ENCODE assay signal across 10 cellular contexts in genomic region chr4:145218251-145218650, GRCh38. TPM values are rescaled to one million over a fixed set of nuclear protein-coding genes. Genes with fewer than 3 reads are reported as not detected.
A peak's percentile ranks its signal among the peaks of the same experiment; 100 is the strongest.
DNase-seq lines count a peak whose midpoint lies in the region; ATAC-seq and TF ChIP-seq lines count a peak whose summit lies in the region.
"Had no signal": no experiment of that assay in that cellular context is flagged by ENCODE, and none has a peak within 500 bp of the region (broad histone marks: within the 10 kb centered on the region; RNA-seq: fewer than 3 reads in every experiment).

No MANE protein-coding gene starts in this region.

- peaks cover 14% of the 10 kb centered on the region for H3K27me3 Mint-ChIP-seq in stimulated activated naive CD8-positive, alpha-beta T cell treated with anti-CD3 and anti-CD28 coated beads, Interleukin-15, amount 100 ng/mL, for 72 hours
- no peaks in the 10 kb centered on the region for H3K27me3 Mint-ChIP-seq in type B pancreatic cell

- H3K4me3 Mint-ChIP-seq in stimulated activated naive CD8-positive, alpha-beta T cell treated with anti-CD3 and anti-CD28 coated beads, Interleukin-15, amount 100 ng/mL, for 72 hours, result no peak overlapping the region
- H3K4me3 Mint-ChIP-seq in type B pancreatic cell, result no peak overlapping the region
- H3K4me3 Mint-ChIP-seq: activated naive CD8-positive, alpha-beta T cell had no signal

- ATAC-seq in GM19035 (IDR thresholded peaks at IDR 0.05; ENCODE audit: unreplicated experiment) (peak; percentile 93), HG02588 (IDR thresholded peaks at IDR 0.05; ENCODE audit: unreplicated experiment) (peak; percentile 95), HG03520 (IDR thresholded peaks at IDR 0.05; ENCODE audit: unreplicated experiment) (peak; percentile 91)
- no peak for ATAC-seq in stimulated activated naive CD8-positive, alpha-beta T cell treated with anti-CD3 and anti-CD28 coated beads, Interleukin-15, amount 100 ng/mL, for 72 hours
- ATAC-seq: lower lobe of right lung had no signal

- peak; percentile 80 for DNase-seq in myocyte (ENCODE audit: low read depth)
- DNase-seq in stimulated activated naive CD4-positive, alpha-beta T cell (lab: John Stamatoyannopoulos, UW), result no peak
- DNase-seq in stimulated activated naive CD8-positive, alpha-beta T cell treated with anti-CD3 and anti-CD28 coated beads, Interleukin-15, amount 100 ng/mL, for 72 hours, result no peak
- DNase-seq in amniotic stem cell (lab: John Stamatoyannopoulos, UW), result no peak
- DNase-seq in type B pancreatic cell (ENCODE audit: extremely low spot score, unreplicated experiment), result no peak
- DNase-seq: lower lobe of right lung had no signal

- no peaks in the 10 kb centered on the region for H3K4me1 Mint-ChIP-seq in stimulated activated naive CD8-positive, alpha-beta T cell treated with anti-CD3 and anti-CD28 coated beads, Interleukin-15, amount 100 ng/mL, for 72 hours
- H3K4me1 Mint-ChIP-seq in type B pancreatic cell (ENCODE audit: unreplicated experiment), result no peaks in the 10 kb centered on the region

- no peaks in the 10 kb centered on the region for H3K36me3 Mint-ChIP-seq in type B pancreatic cell
- H3K36me3 Mint-ChIP-seq: activated naive CD8-positive, alpha-beta T cell had no signal

- peak overlapping the region in 1 of 2 donors; percentile 47 for H3K27ac Mint-ChIP-seq in stimulated activated naive CD8-positive, alpha-beta T cell treated with anti-CD3 and anti-CD28 coated beads, Interleukin-15, amount 100 ng/mL, for 72 hours
- H3K27ac Mint-ChIP-seq in type B pancreatic cell, result no peak overlapping the region
- H3K27ac Mint-ChIP-seq: activated naive CD8-positive, alpha-beta T cell had no signal

- no peak for TF ChIP-seq CTCF in type B pancreatic cell (conservative IDR thresholded peaks at IDR 0.05)

- no peaks in the 10 kb centered on the region for H3K9me3 Mint-ChIP-seq in stimulated activated naive CD8-positive, alpha-beta T cell treated with anti-CD3 and anti-CD28 coated beads, Interleukin-15, amount 100 ng/mL, for 72 hours
- no peaks in the 10 kb centered on the region for H3K9me3 Mint-ChIP-seq in type B pancreatic cell

RNA-seq across cellular contexts. Expression of gene OTUD4, which starts 37.9 kb away (rescaled TPM):
- total RNA-seq in myocyte, result 53.5 and 81.4 TPM in 2 replicates
- polyA plus RNA-seq in myocyte (2012), result 16.6 TPM
- 38.8 and 39.0 TPM in 2 replicates for total RNA-seq in type B pancreatic cell (ENCODE audit: low replicate concordance)
